ENCODE assay signal across 8 cellular contexts in genomic region chr15:72784233-72784876, GRCh38. TPM values are rescaled to one million over a fixed set of nuclear protein-coding genes. Genes with fewer than 3 reads are reported as not detected.
DNase-seq lines count a peak whose midpoint lies in the region; ATAC-seq and TF ChIP-seq lines count a peak whose summit lies in the region.

No MANE protein-coding gene starts in this region.

- H3K9me3 Mint-ChIP-seq in effector memory CD8-positive, alpha-beta T cell: no peaks in the 10 kb centered on the region

- peak; percentile 7 for ATAC-seq in HG02763 (IDR thresholded peaks at IDR 0.05; ENCODE audit: unreplicated experiment)
- ATAC-seq in effector memory CD8-positive, alpha-beta T cell (replicated peaks): peak; percentile 16
- ATAC-seq in thoracic aorta (ENCODE audit: insufficient number of reproducible peaks, low FRiP score, low read depth): peak; percentile 26

- H3K27me3 Mint-ChIP-seq in effector memory CD8-positive, alpha-beta T cell: no peaks in the 10 kb centered on the region

- no peaks in the 10 kb centered on the region for H3K36me3 ChIP-seq in thoracic aorta

- H3K27ac Mint-ChIP-seq in effector memory CD8-positive, alpha-beta T cell: peak overlapping the region; percentile 93 to 96

- no peaks in the 10 kb centered on the region for H3K27me3 ChIP-seq in thoracic aorta (replicated peaks; ENCODE audit: insufficient read depth)

- peaks cover 17 to 43% of the 10 kb centered on the region in 2 donors for H3K4me1 ChIP-seq in thoracic aorta (ENCODE audit: control insufficient read depth in 1 of 2, low read depth in 2 of 2)

- peak; percentile 13 for DNase-seq in 8988T
- peak; percentile 68 for DNase-seq in GM04503 (ENCODE audit: low read depth)
- peak; percentile 59 for DNase-seq in NCI-H1436 treated with DMSO at 0.1 percent for 48 hours (lab: John Stamatoyannopoulos, UW)
- DNase-seq in T follicular helper cell (ENCODE audit: low read depth): peak; percentile 36
- DNase-seq in effector memory CD8-positive, alpha-beta T cell: peak in 1 of 3 experiments; percentile 47
- DNase-seq in medulla oblongata (ENCODE audit: extremely low spot score): peak; percentile 92
- DNase-seq in thoracic aorta (ENCODE audit: low spot score): no peak

- peak; percentile 55 for TF ChIP-seq CTCF in thoracic aorta (IDR thresholded peaks at IDR 0.05)

- peak overlapping the region; percentile 95 for H3K4me3 ChIP-seq in thoracic aorta

- peaks cover 33% of the 10 kb centered on the region for H3K36me3 Mint-ChIP-seq in effector memory CD8-positive, alpha-beta T cell (ENCODE audit: insufficient read depth)

- H3K4me1 Mint-ChIP-seq in effector memory CD8-positive, alpha-beta T cell (ENCODE audit: low read depth in 2 of 2): peaks cover 41 to 49% of the 10 kb centered on the region in 2 donors

- peak overlapping the region; percentile 91 to 94 for H3K27ac ChIP-seq in thoracic aorta

- H3K9me3 ChIP-seq in thoracic aorta: no peaks in the 10 kb centered on the region

- peak overlapping the region; percentile 83 to 89 for H3K4me3 Mint-ChIP-seq in effector memory CD8-positive, alpha-beta T cell

RNA-seq across cellular contexts. Expression of gene ADPGK, which starts 0.8 kb away (rescaled TPM):
- total RNA-seq in thoracic aorta: 10 to 100 TPM; 47.8 to 81.2 TPM
